In genomic region chr4:141346144-141346543, GRCh38 we compare ENCODE assay signal across 8 cellular contexts.
DNase-seq lines count a peak whose midpoint lies in the region; ATAC-seq and TF ChIP-seq lines count a peak whose summit lies in the region.

No MANE protein-coding gene starts in this region.

- no peak overlapping the region for H3K9ac ChIP-seq in PC-3 (ENCODE audit: low read length)

- TF ChIP-seq CTCF in PC-3 (conservative IDR thresholded peaks at IDR 0.05; ENCODE audit: low read depth, low read length) (peak; percentile 84), osteoblast (IDR thresholded peaks at IDR 0.05; ENCODE audit: extremely low read depth, low read depth, low read length) (peak; percentile 63)

- H3F3A ChIP-seq in PC-3 (ENCODE audit: low read length, unreplicated experiment) = no peaks in the 10 kb centered on the region

- H3K27me3 ChIP-seq in PC-3 (ENCODE audit: low read length) (no peaks in the 10 kb centered on the region), osteoblast (ENCODE audit: insufficient read depth, low read length) (no peaks in the 10 kb centered on the region)

- H3K9me2 ChIP-seq in PC-3 (replicated peaks; ENCODE audit: low read length) = no peaks in the 10 kb centered on the region

- H3K4me3 ChIP-seq in PC-3 (ENCODE audit: low read length) (no peak overlapping the region), osteoblast (ENCODE audit: insufficient read depth, low read length) (no peak overlapping the region)

- H3K79me2 ChIP-seq in PC-3 (ENCODE audit: low read length) (no peaks in the 10 kb centered on the region), osteoblast (ENCODE audit: insufficient read depth, low read length) (no peaks in the 10 kb centered on the region)

- H3K4me1 ChIP-seq in PC-3 (ENCODE audit: insufficient read depth, low read length) = peaks cover 16% of the 10 kb centered on the region
- H3K4me1 ChIP-seq in osteoblast (ENCODE audit: insufficient read depth, low read length) = peaks cover 7% of the 10 kb centered on the region

- H3K27ac ChIP-seq in PC-3 (ENCODE audit: low read length) (no peak overlapping the region), osteoblast (ENCODE audit: low read depth, low read length) (no peak overlapping the region)

- H3K36me3 ChIP-seq in PC-3 (ENCODE audit: low read depth, low read length) (no peaks in the 10 kb centered on the region), osteoblast (ENCODE audit: insufficient read depth, low read length) (no peaks in the 10 kb centered on the region)

- POLR2A ChIA-PET in PC-3 (lab: Charles Lee; ENCODE audit: unreplicated experiment) = no interaction called here

- DNase-seq in EH (ENCODE audit: low read depth) (peak; percentile 74), PC-3 (peak; percentile 81), osteoblast (ENCODE audit: insufficient read length, low spot score, missing footprints) (no peak), NCI-H2107 (lab: John Stamatoyannopoulos, UW) (no peak)

- H3K4me2 ChIP-seq in PC-3 (ENCODE audit: low read length) = no peak overlapping the region
- no peak overlapping the region for H3K4me2 ChIP-seq in osteoblast (ENCODE audit: insufficient read depth, low read length)

- BruUV-seq in PC-3 (replicated peaks; lab: Mats Ljungman, UMichigan) = no TSS peak

- ATAC-seq in HG02885 (IDR thresholded peaks at IDR 0.05; ENCODE audit: poor library complexity, unreplicated experiment) = peak; percentile 53
- ATAC-seq in PC-3 = peak; percentile 59
- peak; percentile 53 for ATAC-seq in esophagus mucosa
- no peak for ATAC-seq in HG03565 (IDR thresholded peaks at IDR 0.05; ENCODE audit: unreplicated experiment)
- no peak for ATAC-seq in HG02840 (IDR thresholded peaks at IDR 0.05; ENCODE audit: low FRiP score, unreplicated experiment)

- no peaks in the 10 kb centered on the region for H4K20me1 ChIP-seq in PC-3 (ENCODE audit: low read length)
- no peaks in the 10 kb centered on the region for H4K20me1 ChIP-seq in osteoblast (ENCODE audit: insufficient read depth, low read length)

- CTCF ChIA-PET in PC-3 (lab: Charles Lee) = interaction anchor here (0.5 to 1.4 kb wide), 15 partner anchors 10 to 1246 kb away, joined by 3 to 9 read pairs (median 4); no protein-coding TSS in a partner anchor

- H2AFZ ChIP-seq in PC-3 (ENCODE audit: low read length) = no peak overlapping the region
- H2AFZ ChIP-seq in osteoblast (ENCODE audit: low read length) = no peak overlapping the region

- intact Hi-C loops in PC-3 (cut with micrococcal nuclease) = loop anchor here (1.0 to 10.0 kb wide), 6 partner anchors 189 to 1501 kb away; partner anchors contain the start of genes IL15 and INPP4B

- no peaks in the 10 kb centered on the region for H3K9me3 ChIP-seq in PC-3 (ENCODE audit: low read length)
- no peaks in the 10 kb centered on the region for H3K9me3 ChIP-seq in osteoblast (ENCODE audit: low read depth, low read length)

Comparison
In these comparisons a context has a peak if more than half of its experiments do, and no peak if none do; other contexts are left out.
1. DNase-seq: peak in EH (single experiment) and PC-3 (single experiment); none in osteoblast (single experiment) and NCI-H2107 (single experiment).
2. ATAC-seq: peak in HG02885 (single experiment), PC-3 (single experiment) and esophagus mucosa (single experiment); none in HG03565 (single experiment) and HG02840 (single experiment).